10 cellular contexts compared by ENCODE assay signal in genomic region chr5:59685806-59686205, GRCh38.
DNase-seq lines count a peak whose midpoint lies in the region; ATAC-seq and TF ChIP-seq lines count a peak whose summit lies in the region.
"Had no signal": no experiment of that assay in that cellular context is flagged by ENCODE, and none has a peak within 500 bp of the region (broad histone marks: within the 10 kb centered on the region; RNA-seq: fewer than 3 reads in every experiment).

No MANE protein-coding gene starts in this region.

- H3K27me3 ChIP-seq in Peyer's patch: no peaks in the 10 kb centered on the region

- H3K9me3 ChIP-seq in Peyer's patch: no peaks in the 10 kb centered on the region

- H3K4me3 ChIP-seq in LNCaP clone FGC (ENCODE audit: low read depth, low read length): no peak overlapping the region
- H3K4me3 ChIP-seq in Peyer's patch: no peak overlapping the region

- no peaks in the 10 kb centered on the region for H3K36me3 ChIP-seq in Peyer's patch

- H3K4me3 Mint-ChIP-seq in memory B cell: no peak overlapping the region
- H3K4me3 Mint-ChIP-seq: natural killer cell treated with Interleukin-12 subunit alpha and Interleukin-12 subunit beta and Interleukin-15 and Interleukin-18, amount 100 ng/mL, for 72 hours had no signal

- no peak overlapping the region for H3K27ac ChIP-seq in Peyer's patch

- peaks cover 0 to 6% (median 0%) of the 10 kb centered on the region in 4 donors for H3K4me1 ChIP-seq in Peyer's patch

- DNase-seq in LNCaP clone FGC (ENCODE audit: low read depth) (peak; percentile 21), memory B cell (ENCODE audit: low spot score in 2 of 2) (no peak), NCI-H2029 (lab: John Stamatoyannopoulos, UW) (no peak), Peyer's patch (no peak), DMS114 treated with DMSO at 0.1 percent for 48 hours (lab: John Stamatoyannopoulos, UW; ENCODE audit: unreplicated experiment) (no peak)
- no peak for DNase-seq in stimulated activated CD4-positive, alpha-beta T cell treated with anti-CD3 and anti-CD28 coated beads, Interleukin-15, amount 100 ng/mL, for 24 hours
- DNase-seq: NK-92 treated with Interleukin-12 subunit alpha and Interleukin-12 subunit beta, amount 100 ng/mL, for 24 hours had no signal

- ATAC-seq in GM18511 (IDR thresholded peaks at IDR 0.05; ENCODE audit: unreplicated experiment) (peak; percentile 74), GM21717 (IDR thresholded peaks at IDR 0.05; ENCODE audit: unreplicated experiment) (peak; percentile 79), memory B cell (ENCODE audit: low read depth) (no peak)
- ATAC-seq: natural killer cell treated with Interleukin-12 subunit alpha and Interleukin-12 subunit beta and Interleukin-15 and Interleukin-18, amount 100 ng/mL, for 72 hours had no signal

- no peak for TF ChIP-seq POLR2A in Peyer's patch (IDR thresholded peaks at IDR 0.05)

- H3K36me3 Mint-ChIP-seq in memory B cell: peaks cover 2% of the 10 kb centered on the region

- TF ChIP-seq CTCF in LNCaP clone FGC (IDR thresholded peaks at IDR 0.05; ENCODE audit: control insufficient read depth, extremely low read depth, insufficient read depth) (peak; percentile 30; the same call in 1 of the 2 replicates), Peyer's patch (IDR thresholded peaks at IDR 0.05) (no peak)

- H3K27ac Mint-ChIP-seq in memory B cell: peak overlapping the region; percentile 18
- H3K27ac Mint-ChIP-seq: natural killer cell treated with Interleukin-12 subunit alpha and Interleukin-12 subunit beta and Interleukin-15 and Interleukin-18, amount 100 ng/mL, for 72 hours had no signal

- peaks cover 9% of the 10 kb centered on the region for H3K4me1 Mint-ChIP-seq in memory B cell

- no peaks in the 10 kb centered on the region for H3K9me3 Mint-ChIP-seq in memory B cell
- H3K9me3 Mint-ChIP-seq: natural killer cell treated with Interleukin-12 subunit alpha and Interleukin-12 subunit beta and Interleukin-15 and Interleukin-18, amount 100 ng/mL, for 72 hours had no signal

- H3K27me3 Mint-ChIP-seq in memory B cell: no peaks in the 10 kb centered on the region
